In the genomic region with DNA sequence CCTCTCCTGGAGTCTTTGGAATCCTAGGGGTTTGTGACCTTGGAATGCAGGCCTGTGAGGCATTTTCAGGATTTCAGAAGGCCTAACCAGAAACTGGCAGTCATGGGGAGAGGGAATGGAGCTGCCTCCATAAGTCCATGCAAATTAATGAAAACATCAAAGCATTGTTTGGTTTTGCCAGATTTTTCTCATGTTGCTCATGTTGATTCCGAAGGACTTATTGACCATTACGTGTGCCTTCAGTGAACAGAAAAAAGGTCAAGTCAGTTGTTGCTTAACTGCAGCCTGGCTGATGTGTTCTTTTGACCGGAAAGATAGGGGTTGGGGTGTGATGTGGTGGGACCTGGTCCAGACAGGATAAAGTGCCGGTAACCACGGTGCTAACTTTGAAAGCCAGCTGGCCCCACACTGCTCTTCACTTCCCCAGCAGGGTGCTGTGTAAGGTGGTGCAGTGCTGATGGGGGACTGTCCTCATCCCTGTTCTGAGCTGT, we compare ENCODE assay signal across 9 cellular contexts. TPM values are rescaled to one million over a fixed set of nuclear protein-coding genes. Genes with fewer than 3 reads are reported as not detected.
DNase-seq lines count a peak whose midpoint lies in the region; ATAC-seq and TF ChIP-seq lines count a peak whose summit lies in the region.
"Had no signal": no experiment of that assay in that cellular context is flagged by ENCODE, and none has a peak within 500 bp of the region (broad histone marks: within the 10 kb centered on the region; RNA-seq: fewer than 3 reads in every experiment).

No MANE protein-coding gene starts in this region.

- TF ChIP-seq POLR2A in gastroesophageal sphincter (IDR thresholded peaks at IDR 0.05), result no peak

- no peaks in the 10 kb centered on the region for H3K79me2 ChIP-seq in parathyroid adenoma

- DNase-seq in T1000 (lab: John Stamatoyannopoulos, UW) (peak; percentile 58), NCI-H2081 treated with DMSO at 0.1 percent for 48 hours (lab: John Stamatoyannopoulos, UW) (no peak), AML-193 (lab: John Stamatoyannopoulos, UW) (no peak)
- DNase-seq: activated CD4-positive, alpha-beta memory T cell treated with anti-CD3 and anti-CD28 coated beads for 36 hours had no signal

- H3K4me3 ChIP-seq in gastroesophageal sphincter (no peak overlapping the region), parathyroid adenoma (ENCODE audit: low read depth, low read length) (no peak overlapping the region)

- 0 to 7% methylated on average over 1 to 3 of the region's 5 CpGs for WGBS in gastroesophageal sphincter (ENCODE audit: low coverage in 1 of 2), 2 donors

- TF ChIP-seq CTCF in C4-2B (conservative IDR thresholded peaks at IDR 0.05) (no peak), gastroesophageal sphincter (IDR thresholded peaks at IDR 0.05) (no peak), parathyroid adenoma (IDR thresholded peaks at IDR 0.05) (no peak)

- H3K9ac ChIP-seq in parathyroid adenoma, result no peak overlapping the region

- peaks cover 9 to 48% (median 28%) of the 10 kb centered on the region in 3 donors for H3K4me1 ChIP-seq in gastroesophageal sphincter
- peaks cover 27% of the 10 kb centered on the region for H3K4me1 ChIP-seq in parathyroid adenoma

- H3K27ac ChIP-seq in C4-2B (peak overlapping the region; percentile 67), gastroesophageal sphincter (peak overlapping the region in 3 of 4 donors; percentile 60 to 76 (median 66)), parathyroid adenoma (peak overlapping the region; percentile 80)

- no peak for TF ChIP-seq EP300 in gastroesophageal sphincter (IDR thresholded peaks at IDR 0.05)

- peak overlapping the region; percentile 10 for H3K4me2 ChIP-seq in parathyroid adenoma (ENCODE audit: low read length)

- H2AFZ ChIP-seq in parathyroid adenoma, result no peak overlapping the region

- H3K27me3 ChIP-seq in gastroesophageal sphincter (no peaks in the 10 kb centered on the region), parathyroid adenoma (ENCODE audit: control insufficient read depth, insufficient read depth, low read length) (no peaks in the 10 kb centered on the region)

- H3K9me3 ChIP-seq in gastroesophageal sphincter, result no peaks in the 10 kb centered on the region
- no peaks in the 10 kb centered on the region for H3K9me3 ChIP-seq in parathyroid adenoma (ENCODE audit: control insufficient read depth, low read length)

- H3K36me3 ChIP-seq in gastroesophageal sphincter (no peaks in the 10 kb centered on the region), parathyroid adenoma (ENCODE audit: control insufficient read depth, insufficient read depth, low read length) (no peaks in the 10 kb centered on the region)

- ATAC-seq in gastroesophageal sphincter (peak; percentile 73), HG03521 (IDR thresholded peaks at IDR 0.05; ENCODE audit: unreplicated experiment) (no peak), GM18861 (IDR thresholded peaks at IDR 0.05; ENCODE audit: unreplicated experiment) (no peak)

RNA-seq across cellular contexts. Expression of a gene that starts 3.6 kb away (rescaled TPM):
- total RNA-seq in gastroesophageal sphincter, result not detected
- total RNA-seq: activated CD4-positive, alpha-beta memory T cell treated with anti-CD3 and anti-CD28 coated beads for 36 hours had no signal

RNA-seq across cellular contexts. Expression of a gene that starts 30.6 kb away (rescaled TPM):
- 10 to 100 TPM; 28.3 to 69.2 (median 36.4) TPM for total RNA-seq in gastroesophageal sphincter
